Comparison of ENCODE assay signal across 8 cellular contexts in the genomic region with DNA sequence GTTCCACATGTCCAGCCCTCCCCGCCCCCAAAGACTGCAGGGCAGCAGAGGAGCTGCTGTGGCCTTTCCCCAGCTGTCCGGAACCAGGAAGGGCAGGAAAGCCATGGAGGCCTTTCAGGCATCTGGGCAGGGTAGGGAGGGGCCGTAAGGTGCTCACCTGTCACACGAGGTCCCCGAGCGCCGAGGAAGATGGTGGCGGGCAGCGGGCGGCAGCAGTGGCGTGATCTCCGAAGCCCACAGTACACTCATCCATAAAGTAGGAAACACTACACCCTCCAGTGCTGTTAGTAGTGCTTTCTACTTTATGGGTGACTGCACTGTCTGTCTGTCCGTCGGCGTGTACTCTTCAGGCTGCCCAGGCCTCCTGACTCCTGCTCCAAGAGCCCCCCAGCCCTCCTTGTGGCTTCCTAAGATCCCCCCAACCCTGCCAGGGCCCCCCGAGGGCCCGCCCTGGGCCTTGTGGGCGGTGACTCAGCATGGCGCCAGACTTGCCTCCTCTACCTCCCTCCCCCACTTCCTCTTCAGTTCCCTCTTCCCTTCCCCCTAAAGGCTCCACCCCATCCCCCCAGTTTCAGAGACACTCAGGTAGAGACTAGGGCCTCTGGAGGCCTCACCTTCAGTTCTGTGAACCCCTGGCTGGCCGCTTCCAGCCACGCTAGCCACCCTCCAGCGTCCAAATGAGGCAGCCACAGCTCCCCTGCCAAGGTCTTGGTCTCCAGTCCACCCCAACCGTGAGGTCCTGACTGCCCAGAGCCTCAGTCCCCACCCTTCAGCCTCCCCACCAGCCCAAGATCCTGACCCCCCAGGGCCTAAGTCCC. TPM values are rescaled to one million over a fixed set of nuclear protein-coding genes. Genes with fewer than 3 reads are reported as not detected.
DNase-seq lines count a peak whose midpoint lies in the region; ATAC-seq and TF ChIP-seq lines count a peak whose summit lies in the region.

No MANE protein-coding gene starts in this region.

- CTCF ChIA-PET in HEK293 (lab: Yijun Ruan, JAX) = interaction anchor here (0.5 kb wide), 1 partner anchor 11 kb away, joined by 3 read pairs; no protein-coding TSS in a partner anchor
- CTCF ChIA-PET in activated CD4-positive, alpha-beta T cell treated with anti-CD3 and anti-CD28 coated beads for 36 hours (lab: Charles Lee) = interaction anchor here (1.0 to 2.8 kb wide), 3 partner anchors 12 to 15 kb away, joined by 3 to 22 read pairs (median 3); no protein-coding TSS in a partner anchor
- CTCF ChIA-PET in PC-3 (lab: Charles Lee) = no interaction called here

- H3K9me3 Mint-ChIP-seq in activated CD4-positive, alpha-beta T cell treated with anti-CD3 and anti-CD28 coated beads for 36 hours (ENCODE audit: low read depth) = no peaks in the 10 kb centered on the region
- no peaks in the 10 kb centered on the region for H3K9me3 Mint-ChIP-seq in effector memory CD8-positive, alpha-beta T cell
- no peaks in the 10 kb centered on the region for H3K9me3 Mint-ChIP-seq in progenitor cell of endocrine pancreas (ENCODE audit: low read depth)

- H3K79me2 ChIP-seq in PC-3 (ENCODE audit: low read length) = no peaks in the 10 kb centered on the region

- H3K27ac Mint-ChIP-seq in activated CD4-positive, alpha-beta T cell treated with anti-CD3 and anti-CD28 coated beads for 36 hours = peak overlapping the region; percentile 100
- peak overlapping the region; percentile 95 to 98 for H3K27ac Mint-ChIP-seq in effector memory CD8-positive, alpha-beta T cell
- H3K27ac Mint-ChIP-seq in progenitor cell of endocrine pancreas = no peak overlapping the region

- peaks cover 2% of the 10 kb centered on the region for H3K27me3 Mint-ChIP-seq in activated CD4-positive, alpha-beta T cell treated with anti-CD3 and anti-CD28 coated beads for 36 hours
- H3K27me3 Mint-ChIP-seq in effector memory CD8-positive, alpha-beta T cell = no peaks in the 10 kb centered on the region
- peaks cover 27% of the 10 kb centered on the region for H3K27me3 Mint-ChIP-seq in progenitor cell of endocrine pancreas

- peak overlapping the region; percentile 100 for H3K4me3 Mint-ChIP-seq in activated CD4-positive, alpha-beta T cell treated with anti-CD3 and anti-CD28 coated beads for 36 hours
- peak overlapping the region; percentile 90 to 100 for H3K4me3 Mint-ChIP-seq in effector memory CD8-positive, alpha-beta T cell
- no peak overlapping the region for H3K4me3 Mint-ChIP-seq in progenitor cell of endocrine pancreas (ENCODE audit: low read depth)

- no peak overlapping the region for H2AFZ ChIP-seq in PC-3 (ENCODE audit: low read length)

- POLR2A ChIA-PET in HEK293 (lab: Yijun Ruan, JAX) (interaction anchor here (1.6 kb wide), 1 partner anchor 21 kb away, joined by 8 read pairs; a partner anchor contains a TSS), PC-3 (lab: Charles Lee; ENCODE audit: unreplicated experiment) (no interaction called here)
- POLR2A ChIA-PET in activated CD4-positive, alpha-beta T cell treated with anti-CD3 and anti-CD28 coated beads for 36 hours (lab: Charles Lee) = interaction anchor here (1.0 to 4.8 kb wide), 5 partner anchors 11 to 86 kb away, joined by 3 to 172 read pairs (median 15); a partner anchor contains a TSS

- H3K9me3 ChIP-seq in HEK293 (ENCODE audit: control insufficient read depth, insufficient read depth, low read depth, low read length) (no peaks in the 10 kb centered on the region), skeletal muscle tissue (ENCODE audit: control insufficient read depth in 3 of 3, low read length in 3 of 3) (no peaks in the 10 kb centered on the region), PC-3 (ENCODE audit: low read length) (no peaks in the 10 kb centered on the region)

- H4K20me1 ChIP-seq in PC-3 (ENCODE audit: low read length) = no peaks in the 10 kb centered on the region

- H3K9ac ChIP-seq in skeletal muscle tissue (ENCODE audit: low read depth in 1 of 3, low read length in 3 of 3) = peak overlapping the region in 1 of 3 donors; percentile 56
- no peak overlapping the region for H3K9ac ChIP-seq in PC-3 (ENCODE audit: low read length)

- H3K4me1 ChIP-seq in HEK293 (ENCODE audit: control insufficient read depth, insufficient read depth, low read length) = no peaks in the 10 kb centered on the region
- H3K4me1 ChIP-seq in skeletal muscle tissue (ENCODE audit: control insufficient read depth in 3 of 3, insufficient read depth in 3 of 3, low read length in 3 of 3) = peaks cover 3 to 6% (median 4%) of the 10 kb centered on the region in 3 donors
- peaks cover 6% of the 10 kb centered on the region; the same call in 1 of the 2 replicates for H3K4me1 ChIP-seq in PC-3 (ENCODE audit: insufficient read depth, low read length)

- H3K27me3 ChIP-seq in skeletal muscle tissue (ENCODE audit: control insufficient read depth in 3 of 3, insufficient read depth in 3 of 3, low read length in 3 of 3) (peaks cover 18 to 50% (median 29%) of the 10 kb centered on the region in 3 donors), PC-3 (ENCODE audit: low read length) (no peaks in the 10 kb centered on the region)

- H3K4me3 ChIP-seq in HEK293 (ENCODE audit: low read depth, low read length) (no peak overlapping the region), skeletal muscle tissue (ENCODE audit: low read length in 3 of 3) (peak overlapping the region; percentile 29 to 63 (median 62)), PC-3 (ENCODE audit: low read length) (no peak overlapping the region)

- no peak overlapping the region for H3K4me2 ChIP-seq in PC-3 (ENCODE audit: low read length)

- DNase-seq in activated CD4-positive, alpha-beta T cell treated with anti-CD3 and anti-CD28 coated beads for 36 hours = peak; percentile 85
- peak; percentile 52 to 65 (median 64) for DNase-seq in effector memory CD8-positive, alpha-beta T cell
- DNase-seq in NCI-H2196 treated with DMSO at 0.1 percent for 48 hours (lab: John Stamatoyannopoulos, UW; ENCODE audit: unreplicated experiment) (no peak), PC-3 (no peak), progenitor cell of endocrine pancreas (ENCODE audit: low spot score, unreplicated experiment) (no peak), DMS153 treated with DMSO at 0.1 percent for 48 hours (lab: John Stamatoyannopoulos, UW; ENCODE audit: unreplicated experiment) (no peak)

- H3K36me3 ChIP-seq in HEK293 (ENCODE audit: control insufficient read depth in 2 of 2, insufficient read depth in 1 of 2, low read length in 2 of 2) (no peaks in the 10 kb centered on the region), skeletal muscle tissue (ENCODE audit: control insufficient read depth in 3 of 3, insufficient read depth in 3 of 3, low read length in 3 of 3) (no peaks in the 10 kb centered on the region), PC-3 (ENCODE audit: low read depth, low read length) (no peaks in the 10 kb centered on the region)

- ATAC-seq in activated CD4-positive, alpha-beta T cell treated with anti-CD3 and anti-CD28 coated beads for 36 hours = no peak
- ATAC-seq in effector memory CD8-positive, alpha-beta T cell (replicated peaks) = peak; percentile 7
- ATAC-seq in PC-3 = no peak

- no peaks in the 10 kb centered on the region for H3K9me2 ChIP-seq in PC-3 (replicated peaks; ENCODE audit: low read length)

- H3K36me3 Mint-ChIP-seq in activated CD4-positive, alpha-beta T cell treated with anti-CD3 and anti-CD28 coated beads for 36 hours (ENCODE audit: low read depth) = peaks cover 64% of the 10 kb centered on the region
- H3K36me3 Mint-ChIP-seq in effector memory CD8-positive, alpha-beta T cell (ENCODE audit: insufficient read depth) = peaks cover 82% of the 10 kb centered on the region
- H3K36me3 Mint-ChIP-seq in progenitor cell of endocrine pancreas (ENCODE audit: insufficient read depth) = no peaks in the 10 kb centered on the region

- H3K27ac ChIP-seq in HEK293 (ENCODE audit: extremely low read depth, low read depth, low read length) = no peak overlapping the region
- H3K27ac ChIP-seq in skeletal muscle tissue (ENCODE audit: low read depth, low read length) = peak overlapping the region; percentile 69
- H3K27ac ChIP-seq in PC-3 (ENCODE audit: low read length) = no peak overlapping the region

- TF ChIP-seq CTCF in HEK293 (tag by site-specific recombination; IDR thresholded peaks at IDR 0.05) (no peak), PC-3 (conservative IDR thresholded peaks at IDR 0.05; ENCODE audit: low read depth, low read length) (no peak), progenitor cell of endocrine pancreas (IDR thresholded peaks at IDR 0.05; ENCODE audit: unreplicated experiment) (no peak)

- H3K4me1 Mint-ChIP-seq in activated CD4-positive, alpha-beta T cell treated with anti-CD3 and anti-CD28 coated beads for 36 hours = peaks cover 41% of the 10 kb centered on the region
- peaks cover 77 to 80% of the 10 kb centered on the region in 2 donors for H3K4me1 Mint-ChIP-seq in effector memory CD8-positive, alpha-beta T cell (ENCODE audit: low read depth in 2 of 2)
- peaks cover 4% of the 10 kb centered on the region for H3K4me1 Mint-ChIP-seq in progenitor cell of endocrine pancreas (ENCODE audit: low read depth)

- H3F3A ChIP-seq in PC-3 (ENCODE audit: low read length, unreplicated experiment) = no peaks in the 10 kb centered on the region

- no TSS peak for BruUV-seq in PC-3 (replicated peaks; lab: Mats Ljungman, UMichigan)

- intact Hi-C loops in activated CD4-positive, alpha-beta T cell treated with anti-CD3 and anti-CD28 coated beads for 36 hours (cut with DNase I, micrococcal nuclease) = loop anchor here (10.0 kb wide), 4 partner anchors 304 to 1374 kb away; a partner anchor contains a TSS
- intact Hi-C loops in PC-3 (cut with micrococcal nuclease) = no loop called here

TF ChIP-seq in HEK293, 187 proteins besides CTCF, POLR2A, EP300 and RAD21 (continues in another document):
- TF ChIP-seq RBAK (tag by site-specific recombination; IDR thresholded peaks at IDR 0.05) = no peak
- TF ChIP-seq GLIS2 (tag by site-specific recombination; IDR thresholded peaks at IDR 0.05) = peak; percentile 49; the same call in 1 of the 2 replicates

RNA-seq across cellular contexts. Expression of a gene that starts 2.6 kb away (rescaled TPM):
- total RNA-seq in activated CD4-positive, alpha-beta T cell treated with anti-CD3 and anti-CD28 coated beads for 36 hours = 10 to 100 TPM; 11.8 to 12.4 TPM
- total RNA-seq in skeletal muscle tissue (1.0 TPM), PC-3 (2014; rRNA removed) (4.3 and 8.3 TPM in 2 replicates), progenitor cell of endocrine pancreas (101 and 105 TPM in 2 replicates)

RNA-seq across cellular contexts. Expression of a gene that starts 20.8 kb away (rescaled TPM):
- 100 to 1,000 TPM; 106 to 129 TPM for total RNA-seq in activated CD4-positive, alpha-beta T cell treated with anti-CD3 and anti-CD28 coated beads for 36 hours
- total RNA-seq in skeletal muscle tissue (62.6 TPM), PC-3 (2014; rRNA removed) (100.0 and 116 TPM in 2 replicates), progenitor cell of endocrine pancreas (89.6 and 95.7 TPM in 2 replicates)

RNA-seq across cellular contexts. Expression of a gene that starts 50.5 kb away (rescaled TPM):
- under 1 TPM in 1 of 2 experiments, not detected in 1; 0.07 TPM for total RNA-seq in activated CD4-positive, alpha-beta T cell treated with anti-CD3 and anti-CD28 coated beads for 36 hours
- total RNA-seq in skeletal muscle tissue (14.1 TPM), PC-3 (2014; rRNA removed) (not detected in 2 replicates), progenitor cell of endocrine pancreas (not detected in 2 replicates)

Comparison
In these comparisons a context has a peak if more than half of its experiments do, and no peak if none do; other contexts are left out.
1. H3K4me3 ChIP-seq: peak in skeletal muscle tissue (3 of 3); none in HEK293 (single experiment) and PC-3 (single experiment).
2. DNase-seq: peak in activated CD4-positive, alpha-beta T cell treated with anti-CD3 and anti-CD28 coated beads for 36 hours (single experiment) and effector memory CD8-positive, alpha-beta T cell (3 of 3); none in NCI-H2196 treated with DMSO at 0.1 percent for 48 hours (single experiment), PC-3 (single experiment), progenitor cell of endocrine pancreas (single experiment) and DMS153 treated with DMSO at 0.1 percent for 48 hours (single experiment).
3. RNA of a gene that starts 50.5 kb away (total RNA-seq): 14.1 TPM in skeletal muscle tissue (single experiment); 0.07 TPM in activated CD4-positive, alpha-beta T cell treated with anti-CD3 and anti-CD28 coated beads for 36 hours, not detected in PC-3 and not detected in progenitor cell of endocrine pancreas; every median in the first group is over 10 times any median in the second.